27 cellular contexts compared by ENCODE assay signal in genomic region chr14:51410846-51411245, GRCh38.
DNase-seq lines count a peak whose midpoint lies in the region; ATAC-seq and TF ChIP-seq lines count a peak whose summit lies in the region.
"Had no signal": no experiment of that assay in that cellular context is flagged by ENCODE, and none has a peak within 500 bp of the region (broad histone marks: within the 10 kb centered on the region; RNA-seq: fewer than 3 reads in every experiment).

No MANE protein-coding gene starts in this region.

- POLR2A ChIA-PET in PC-3 (lab: Charles Lee; ENCODE audit: unreplicated experiment), result no interaction called here
- POLR2A ChIA-PET in CD4-positive, alpha-beta memory T cell (lab: Charles Lee; ENCODE audit: partially characterized antibody), result no interaction called here

- H3K4me2 ChIP-seq in PC-3 (ENCODE audit: low read length), result no peak overlapping the region

- no peaks in the 10 kb centered on the region for H3K27me3 ChIP-seq in PC-3 (ENCODE audit: low read length)
- no peaks in the 10 kb centered on the region for H3K27me3 ChIP-seq in iPS-20b (ENCODE audit: insufficient read depth, low read length)
- no peaks in the 10 kb centered on the region for H3K27me3 ChIP-seq in CD4-positive, alpha-beta memory T cell (ENCODE audit: insufficient read depth, low read length)

- ATAC-seq in PC-3 (no peak), GM21390 (IDR thresholded peaks at IDR 0.05; ENCODE audit: unreplicated experiment) (no peak)

- H3K9me3 ChIP-seq in PC-3 (ENCODE audit: low read length), result no peaks in the 10 kb centered on the region
- no peaks in the 10 kb centered on the region for H3K9me3 ChIP-seq in iPS-20b (ENCODE audit: insufficient read depth, low read depth, low read length)
- H3K9me3 ChIP-seq in CD4-positive, alpha-beta memory T cell (ENCODE audit: control insufficient read depth in 1 of 2, low read length in 2 of 2), result no peaks in the 10 kb centered on the region
- H3K9me3 ChIP-seq: left ventricle myocardium inferior had no signal

- H3K9me3 Mint-ChIP-seq in CD4-positive, alpha-beta memory T cell, result peaks cover 0 to 23% (median 17%) of the 10 kb centered on the region in 8 donors
- H3K9me3 Mint-ChIP-seq: activated CD4-positive, alpha-beta memory T cell treated with anti-CD3 and anti-CD28 coated beads, Interleukin-2, amount 10 ng/mL, durations not matched to agents 7 days and 5 days; activated T-helper 1 cell treated with anti-CD3 and anti-CD28 coated beads, Interleukin-12 subunit alpha, Interleukin-12 subunit beta, Interleukin-2, Interleukin-4 antibody, amounts not matched to agents 30 ng/mL and 10 ng/mL and 1 ng/mL, durations not matched to agents 14 hours and 24 hours and 36 hours had no signal

- no peak overlapping the region for H3K27ac ChIP-seq in PC-3 (ENCODE audit: low read length)
- no peak overlapping the region for H3K27ac ChIP-seq in iPS-20b (ENCODE audit: low read length)
- no peak overlapping the region for H3K27ac ChIP-seq in CD4-positive, alpha-beta memory T cell (ENCODE audit: low read depth, low read length)
- H3K27ac ChIP-seq: 22Rv1, left ventricle myocardium inferior had no signal

- H3F3A ChIP-seq in PC-3 (ENCODE audit: low read length, unreplicated experiment), result no peaks in the 10 kb centered on the region

- H2AFZ ChIP-seq in PC-3 (ENCODE audit: low read length), result 0 out of 2 replicates have a peak overlapping the region, but pooled peaks have one; percentile 23

- no peaks in the 10 kb centered on the region for H3K36me3 ChIP-seq in PC-3 (ENCODE audit: low read depth, low read length)
- no peaks in the 10 kb centered on the region for H3K36me3 ChIP-seq in iPS-20b (ENCODE audit: insufficient read depth, low read depth, low read length)
- no peaks in the 10 kb centered on the region for H3K36me3 ChIP-seq in CD4-positive, alpha-beta memory T cell (ENCODE audit: insufficient read depth, low read length)
- H3K36me3 ChIP-seq: left ventricle myocardium inferior had no signal

- BruUV-seq in PC-3 (replicated peaks; lab: Mats Ljungman, UMichigan), result no TSS peak

- H3K4me3 ChIP-seq in PC-3 (ENCODE audit: low read length) (no peak overlapping the region), iPS-20b (ENCODE audit: low read length) (0 out of 2 replicates have a peak overlapping the region, but pooled peaks have one; percentile 13)
- no peak overlapping the region for H3K4me3 ChIP-seq in CD4-positive, alpha-beta memory T cell (ENCODE audit: low read length in 2 of 2)
- H3K4me3 ChIP-seq: left ventricle myocardium inferior had no signal

- no peak for TF ChIP-seq CTCF in PC-3 (conservative IDR thresholded peaks at IDR 0.05; ENCODE audit: low read depth, low read length)

- H3K27ac Mint-ChIP-seq in CD4-positive, alpha-beta memory T cell, result no peak overlapping the region
- H3K27ac Mint-ChIP-seq: activated CD4-positive, alpha-beta memory T cell treated with anti-CD3 and anti-CD28 coated beads, Interleukin-2, amount 10 ng/mL, durations not matched to agents 7 days and 5 days; activated naive CD4-positive, alpha-beta T cell treated with anti-CD3 and anti-CD28 coated beads, Interleukin-2, amount 10 ng/mL, durations not matched to agents 7 days and 5 days; activated T-helper 1 cell treated with anti-CD3 and anti-CD28 coated beads, Interleukin-12 subunit alpha, Interleukin-12 subunit beta, Interleukin-2, Interleukin-4 antibody, amounts not matched to agents 30 ng/mL and 10 ng/mL and 1 ng/mL, durations not matched to agents 14 hours and 24 hours and 36 hours; CD14-positive monocyte had no signal

- H4K20me1 ChIP-seq in PC-3 (ENCODE audit: low read length), result no peaks in the 10 kb centered on the region

- CTCF ChIA-PET in PC-3 (lab: Charles Lee), result no interaction called here
- CTCF ChIA-PET in CD4-positive, alpha-beta memory T cell (lab: Charles Lee; ENCODE audit: partially characterized antibody), result no interaction called here

- no peaks in the 10 kb centered on the region for H3K4me1 Mint-ChIP-seq in CD4-positive, alpha-beta memory T cell
- H3K4me1 Mint-ChIP-seq: activated CD4-positive, alpha-beta memory T cell treated with anti-CD3 and anti-CD28 coated beads, Interleukin-2, amount 10 ng/mL, durations not matched to agents 7 days and 5 days; activated naive CD4-positive, alpha-beta T cell treated with anti-CD3 and anti-CD28 coated beads, Interleukin-2, amount 10 ng/mL, durations not matched to agents 7 days and 5 days; CD14-positive monocyte had no signal

- H3K4me3 Mint-ChIP-seq in CD4-positive, alpha-beta memory T cell, result no peak overlapping the region
- H3K4me3 Mint-ChIP-seq: activated CD4-positive, alpha-beta memory T cell treated with anti-CD3 and anti-CD28 coated beads, Interleukin-2, amount 10 ng/mL, durations not matched to agents 7 days and 5 days; activated naive CD4-positive, alpha-beta T cell treated with anti-CD3 and anti-CD28 coated beads, Interleukin-2, amount 10 ng/mL, durations not matched to agents 7 days and 5 days; activated T-helper 1 cell treated with anti-CD3 and anti-CD28 coated beads, Interleukin-12 subunit alpha, Interleukin-12 subunit beta, Interleukin-2, Interleukin-4 antibody, amounts not matched to agents 30 ng/mL and 10 ng/mL and 1 ng/mL, durations not matched to agents 14 hours and 24 hours and 36 hours; CD14-positive monocyte had no signal

- no peaks in the 10 kb centered on the region for H3K9me2 ChIP-seq in PC-3 (replicated peaks; ENCODE audit: low read length)

- no peaks in the 10 kb centered on the region for H3K4me1 ChIP-seq in PC-3 (ENCODE audit: insufficient read depth, low read length)
- H3K4me1 ChIP-seq in iPS-20b (ENCODE audit: insufficient read depth, low read length), result peaks cover 5% of the 10 kb centered on the region; the same call in 1 of the 2 replicates
- H3K4me1 ChIP-seq in CD4-positive, alpha-beta memory T cell (ENCODE audit: insufficient read depth, low read length), result no peaks in the 10 kb centered on the region
- H3K4me1 ChIP-seq: left ventricle myocardium inferior had no signal

- peaks cover 11 to 15% of the 10 kb centered on the region in 2 donors for H3K27me3 Mint-ChIP-seq in CD4-positive, alpha-beta memory T cell
- H3K27me3 Mint-ChIP-seq: activated naive CD4-positive, alpha-beta T cell treated with anti-CD3 and anti-CD28 coated beads, Interleukin-2, amount 10 ng/mL, durations not matched to agents 7 days and 5 days had no signal

- DNase-seq in NCI-H1417 (lab: John Stamatoyannopoulos, UW) (peak in 2 of 3 experiments; percentile 17 to 60), NCI-H1417 treated with DMSO at 0.1 percent for 48 hours (lab: John Stamatoyannopoulos, UW) (no peak), PC-3 (no peak), retina (peak; percentile 37), NOMO-1 treated with dmso at 0.1 percent for 144 hours (lab: John Stamatoyannopoulos, UW; ENCODE audit: unreplicated experiment) (no peak)
- no peak for DNase-seq in CD4-positive, alpha-beta memory T cell
- DNase-seq: activated CD4-positive, alpha-beta memory T cell treated with anti-CD3 and anti-CD28 coated beads, Interleukin-2, amount 10 ng/mL, durations not matched to agents 7 days and 5 days; activated CD8-positive, alpha-beta memory T cell treated with anti-CD3 and anti-CD28 coated beads, Interleukin-2, amount 50 U/mL, for 4 hours; activated naive CD4-positive, alpha-beta T cell treated with anti-CD3 and anti-CD28 coated beads, Interleukin-2, amount 10 ng/mL, durations not matched to agents 7 days and 5 days; amygdala; head of caudate nucleus; islet precursor cell; KBM-7; left ventricle myocardium inferior; NCI-H1105; NCI-H1930; NCI-H226; NCI-H748 treated with DMSO at 0.1 percent for 48 hours; occipital lobe; SIG-M5; stimulated activated naive CD4-positive, alpha-beta T cell; SW 1271 had no signal

- intact Hi-C loops in PC-3 (cut with micrococcal nuclease), result no loop called here
- intact Hi-C loops in CD4-positive, alpha-beta memory T cell (cut with micrococcal nuclease), result no loop called here

- peaks cover 0 to 4% of the 10 kb centered on the region in 2 donors for H3K36me3 Mint-ChIP-seq in CD4-positive, alpha-beta memory T cell
- H3K36me3 Mint-ChIP-seq: activated naive CD4-positive, alpha-beta T cell treated with anti-CD3 and anti-CD28 coated beads, Interleukin-2, amount 10 ng/mL, durations not matched to agents 7 days and 5 days; CD14-positive monocyte had no signal

- no peaks in the 10 kb centered on the region for H3K79me2 ChIP-seq in PC-3 (ENCODE audit: low read length)

- H3K9ac ChIP-seq in PC-3 (ENCODE audit: low read length) (no peak overlapping the region), iPS-20b (ENCODE audit: low read depth, low read length) (no peak overlapping the region; the same call in 1 of the 2 replicates)

Comparison
In these comparisons a context has a peak if more than half of its experiments do, and no peak if none do; other contexts are left out.
1. DNase-seq: peak in NCI-H1417 (2 of 3) and retina (single experiment); none in NCI-H1417 treated with DMSO at 0.1 percent for 48 hours (single experiment), PC-3 (single experiment), CD4-positive, alpha-beta memory T cell (0 of 5) and NOMO-1 treated with dmso at 0.1 percent for 144 hours (single experiment).